Comparison of ENCODE assay signal across 26 cellular contexts in genomic region chr20:58199058-58199457, GRCh38. TPM values are rescaled to one million over a fixed set of nuclear protein-coding genes. Genes with fewer than 3 reads are reported as not detected.
DNase-seq lines count a peak whose midpoint lies in the region; ATAC-seq and TF ChIP-seq lines count a peak whose summit lies in the region.
"Had no signal": no experiment of that assay in that cellular context is flagged by ENCODE, and none has a peak within 500 bp of the region (broad histone marks: within the 10 kb centered on the region; RNA-seq: fewer than 3 reads in every experiment).

No MANE protein-coding gene starts in this region.

- H3K27ac ChIP-seq in right atrium auricular region, result no peak overlapping the region
- H3K27ac ChIP-seq: BLaER1 treated with 17β-estradiol and CSF1 and Interleukin-3, amounts not matched to agents 10 nM and 100 nM; GM23248 had no signal

- POLR2A ChIA-PET in T-cell (lab: Charles Lee), result no interaction called here

- no peaks in the 10 kb centered on the region for H3K27me3 ChIP-seq in right atrium auricular region
- H3K27me3 ChIP-seq: BE2C; BLaER1 treated with 17β-estradiol and CSF1 and Interleukin-3, amounts not matched to agents 10 nM and 100 nM had no signal

- no peak for TF ChIP-seq CTCF in right atrium auricular region (IDR thresholded peaks at IDR 0.05)
- no peak for TF ChIP-seq CTCF in nephron (IDR thresholded peaks at IDR 0.05; ENCODE audit: unreplicated experiment in 3 of 3)

- intact Hi-C loops in Right ventricle myocardium superior (cut with DNase I) (no loop called here), left ventricle myocardium superior (cut with micrococcal nuclease) (no loop called here)

- peaks cover 24% of the 10 kb centered on the region for H3K4me1 Mint-ChIP-seq in nephron
- no peaks in the 10 kb centered on the region for H3K4me1 Mint-ChIP-seq in T-cell
- H3K4me1 Mint-ChIP-seq: CD14-positive monocyte; CD8-positive, alpha-beta memory T cell had no signal

- H3K9me3 Mint-ChIP-seq in nephron, result peaks cover 2% of the 10 kb centered on the region
- H3K9me3 Mint-ChIP-seq in T-cell, result no peaks in the 10 kb centered on the region
- H3K9me3 Mint-ChIP-seq: CD4-positive, alpha-beta T cell; CD8-positive, alpha-beta memory T cell had no signal

- no peaks in the 10 kb centered on the region for H3K9me3 ChIP-seq in right atrium auricular region
- H3K9me3 ChIP-seq: A549, BE2C had no signal

- H3K27me3 Mint-ChIP-seq in nephron (ENCODE audit: low read depth) (peaks cover 21% of the 10 kb centered on the region), T-cell (no peaks in the 10 kb centered on the region)
- H3K27me3 Mint-ChIP-seq: CD4-positive, alpha-beta T cell had no signal

- H3K4me3 Mint-ChIP-seq in nephron (no peak overlapping the region), T-cell (no peak overlapping the region)
- H3K4me3 Mint-ChIP-seq: CD14-positive monocyte; CD4-positive, alpha-beta T cell; CD8-positive, alpha-beta memory T cell had no signal

- no peaks in the 10 kb centered on the region for H3K36me3 ChIP-seq in right atrium auricular region
- H3K36me3 ChIP-seq: BE2C; BLaER1 treated with 17β-estradiol and CSF1 and Interleukin-3, amounts not matched to agents 10 nM and 100 nM had no signal

- no peaks in the 10 kb centered on the region for H3K36me3 Mint-ChIP-seq in nephron (ENCODE audit: low read depth)
- no peaks in the 10 kb centered on the region for H3K36me3 Mint-ChIP-seq in T-cell
- H3K36me3 Mint-ChIP-seq: CD14-positive monocyte; CD8-positive, alpha-beta memory T cell had no signal

- ATAC-seq in Right ventricle myocardium superior (ENCODE audit: poor library complexity), result peak; percentile 51
- ATAC-seq in left ventricle myocardium superior, result peak; percentile 68
- no peak for ATAC-seq in T-cell (replicated peaks in 1 of 4)
- ATAC-seq: GM12878 had no signal

- no peak overlapping the region for H3K4me3 ChIP-seq in right atrium auricular region
- H3K4me3 ChIP-seq: A549; BLaER1 treated with 17β-estradiol and CSF1 and Interleukin-3, amounts not matched to agents 10 nM and 100 nM; GM12878; GM23248 had no signal

- no peaks in the 10 kb centered on the region for H3K4me1 ChIP-seq in right atrium auricular region
- H3K4me1 ChIP-seq: A549, BE2C had no signal

- H3K27ac Mint-ChIP-seq in nephron (peak overlapping the region; percentile 21 to 84 (median 84)), T-cell (no peak overlapping the region)
- H3K27ac Mint-ChIP-seq: CD14-positive monocyte; CD4-positive, alpha-beta T cell; CD8-positive, alpha-beta memory T cell had no signal

- DNase-seq in Right ventricle myocardium superior (peak; percentile 55), right atrium auricular region (ENCODE audit: low spot score) (no peak), amniotic epithelial cell (ENCODE audit: low read depth) (peak; percentile 28), left ventricle myocardium superior (peak; percentile 45), NCI-H2029 (lab: John Stamatoyannopoulos, UW) (no peak), T-cell (no peak), SW480 (ENCODE audit: low spot score) (no peak)
- DNase-seq: 8988T; ACHN; AML-193; BE2C; CD4-positive, alpha-beta T cell; CD8-positive, alpha-beta memory T cell; DMS 273 treated with DMSO at 0.1 percent for 48 hours; DMS79; EL; GDM1; GM23248; H7; HCEC 1CT had no signal

- CTCF ChIA-PET in T-cell (lab: Charles Lee), result interaction anchor here in 1 of 2 donors (0.5 kb wide), 1 partner anchor 249 kb away, joined by 3 read pairs; no protein-coding TSS in a partner anchor

RNA-seq across cellular contexts. Expression of gene ANKRD60, which starts 29.4 kb away (rescaled TPM):
- total RNA-seq in Right ventricle myocardium superior (not detected), right atrium auricular region (not detected), left ventricle myocardium superior (not detected), T-cell (under 1 TPM in 1 of 5 donors, not detected in 4; 0.82 TPM)
- total RNA-seq: CD4-positive, alpha-beta T cell; CD8-positive, alpha-beta memory T cell; GM12878; GM23248; H1; H7 had no signal

Comparison
In these comparisons a context has a peak if more than half of its experiments do, and no peak if none do; other contexts are left out.
1. DNase-seq: peak in Right ventricle myocardium superior (single experiment), amniotic epithelial cell (single experiment) and left ventricle myocardium superior (single experiment); none in right atrium auricular region (single experiment), NCI-H2029 (single experiment), T-cell (0 of 34) and SW480 (single experiment).
2. ATAC-seq: peak in Right ventricle myocardium superior (single experiment) and left ventricle myocardium superior (single experiment); none in T-cell (0 of 4).
3. H3K27ac Mint-ChIP-seq: peak in nephron (3 of 3); none in T-cell (0 of 2).